8 cellular contexts compared by ENCODE assay signal in genomic region chr5:132228241-132229035, GRCh38. TPM values are rescaled to one million over a fixed set of nuclear protein-coding genes. Genes with fewer than 3 reads are reported as not detected.
DNase-seq lines count a peak whose midpoint lies in the region; ATAC-seq and TF ChIP-seq lines count a peak whose summit lies in the region.

No MANE protein-coding gene starts in this region.

- no TSS peak for BruUV-seq in A673 (replicated peaks; lab: Mats Ljungman, UMichigan)

- peak overlapping the region in 1 of 6 donors; percentile 84 for H3K27ac Mint-ChIP-seq in naive B cell

- CTCF ChIA-PET in A673 (lab: Charles Lee): interaction anchor here (0.8 kb wide), 1 partner anchor 10 kb away, joined by 5 read pairs; no protein-coding TSS in a partner anchor

- intact Hi-C loops in A673 (cut with micrococcal nuclease; ENCODE audit: unreplicated experiment): no loop called here

- TF ChIP-seq CTCF in A673 (conservative IDR thresholded peaks at IDR 0.05; ENCODE audit: low read depth, low read length) (no peak; the same call in 1 of the 2 replicates), coronary artery (IDR thresholded peaks at IDR 0.05) (no peak)

- H3K4me1 ChIP-seq in A673 (ENCODE audit: insufficient read depth, low read length, poor library complexity, severe bottlenecking) (peaks cover 18% of the 10 kb centered on the region), HUES48 (ENCODE audit: control insufficient read depth, insufficient read depth, low read length) (peaks cover 6% of the 10 kb centered on the region; the same call in 1 of the 2 replicates)

- H3K9me3 Mint-ChIP-seq in naive B cell: peaks cover 0 to 1% (median 0%) of the 10 kb centered on the region in 7 donors

- H3K27me3 ChIP-seq in A673 (replicated peaks; ENCODE audit: insufficient read depth, low read depth, low read length, poor library complexity) (no peaks in the 10 kb centered on the region), HUES48 (ENCODE audit: control insufficient read depth, insufficient read depth, low read length) (peaks cover 30% of the 10 kb centered on the region)

- ATAC-seq in naive B cell (ENCODE audit: low read depth in 2 of 2) (no peak), GM18861 (IDR thresholded peaks at IDR 0.05; ENCODE audit: unreplicated experiment) (no peak)

- H3K36me3 ChIP-seq in A673 (ENCODE audit: insufficient read depth, low read length, poor library complexity, severe bottlenecking) (no peaks in the 10 kb centered on the region), HUES48 (ENCODE audit: control insufficient read depth, insufficient read depth, low read length) (no peaks in the 10 kb centered on the region)

- H3K9ac ChIP-seq in HUES48 (ENCODE audit: low read depth, low read length): 0 out of 2 replicates have a peak overlapping the region, but pooled peaks have one; percentile 28

- POLR2A ChIA-PET in A673 (lab: Charles Lee; ENCODE audit: low non-redundant PET): interaction anchor here (0.5 kb wide), 1 partner anchor 23 kb away, joined by 3 read pairs; no protein-coding TSS in a partner anchor

- peaks cover 25 to 35% (median 29%) of the 10 kb centered on the region in 3 donors for H3K4me1 Mint-ChIP-seq in naive B cell

- peak overlapping the region; percentile 23 for H3K27ac ChIP-seq in A673 (ENCODE audit: low read depth, low read length, poor library complexity, severe bottlenecking)
- no peak overlapping the region for H3K27ac ChIP-seq in HUES48 (ENCODE audit: low read depth, low read length)
- H3K27ac ChIP-seq in coronary artery: peak overlapping the region; percentile 72 to 95

- peak overlapping the region; percentile 42 to 88 (median 76) for H3K4me3 Mint-ChIP-seq in naive B cell

- H3K4me3 ChIP-seq in A673 (ENCODE audit: low read depth, low read length, poor library complexity, severe bottlenecking): peak overlapping the region; percentile 63
- peak overlapping the region; percentile 68 for H3K4me3 ChIP-seq in HUES48 (ENCODE audit: low read depth, low read length)
- peak overlapping the region; percentile 91 for H3K4me3 ChIP-seq in coronary artery

- DNase-seq in A673 (ENCODE audit: low spot score) (no peak), coronary artery (ENCODE audit: low spot score) (peak; percentile 71), naive B cell (no peak), NCI-H146 treated with DMSO at 0.1 percent for 48 hours (lab: John Stamatoyannopoulos, UW; ENCODE audit: unreplicated experiment) (no peak), germinal center (ENCODE audit: low spot score) (no peak), NCI-H510A treated with DMSO at 0.1 percent for 48 hours (lab: John Stamatoyannopoulos, UW) (no peak)

- no peaks in the 10 kb centered on the region for H3K36me3 Mint-ChIP-seq in naive B cell

- H3K27me3 Mint-ChIP-seq in naive B cell: peaks cover 20 to 41% (median 37%) of the 10 kb centered on the region in 3 donors

- no peaks in the 10 kb centered on the region for H3K9me3 ChIP-seq in A673 (ENCODE audit: low read depth, low read length, poor library complexity, severe bottlenecking)
- no peaks in the 10 kb centered on the region for H3K9me3 ChIP-seq in HUES48 (ENCODE audit: control insufficient read depth, insufficient read depth, low read length)

RNA-seq across cellular contexts. Expression of gene P4HA2, which starts 0.8 kb away (rescaled TPM):
- total RNA-seq in A673 (2021): 2.8 and 3.3 TPM in 2 replicates
- polyA plus RNA-seq in naive B cell (ENCODE audit: low read depth in 6 of 6): under 1 TPM in 2 of 6 donors, not detected in 4; 0.45 to 0.73 TPM

RNA-seq across cellular contexts. Expression of gene PDLIM4, which starts 29.1 kb away (rescaled TPM):
- 6.0 and 8.9 TPM in 2 replicates for total RNA-seq in A673 (2021)
- not detected for polyA plus RNA-seq in naive B cell (ENCODE audit: low read depth in 6 of 6)
